Comparison of ENCODE assay signal across 22 cellular contexts in the genomic region with DNA sequence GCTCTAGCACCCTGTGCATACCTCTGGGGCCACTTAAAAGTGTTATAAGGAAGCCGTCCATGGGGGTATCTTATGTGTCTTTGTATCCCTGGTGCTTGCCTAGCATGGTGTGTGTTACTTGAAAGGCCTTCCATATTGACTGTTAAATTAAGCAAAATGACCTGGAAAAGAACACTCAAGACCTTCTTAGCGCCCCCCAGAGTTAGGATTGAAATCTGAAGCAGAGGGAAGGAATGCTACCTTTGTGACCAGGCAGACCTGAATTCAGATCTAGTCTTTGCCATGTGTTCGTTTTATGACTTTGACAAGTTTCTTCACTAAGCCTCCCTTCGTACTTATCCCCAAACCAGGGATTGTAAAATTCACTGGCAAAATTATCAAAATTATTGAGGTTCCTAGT. TPM values are rescaled to one million over a fixed set of nuclear protein-coding genes. Genes with fewer than 3 reads are reported as not detected.
"Had no signal": no experiment of that assay in that cellular context is flagged by ENCODE, and none has a peak within 500 bp of the region (broad histone marks: within the 10 kb centered on the region; RNA-seq: fewer than 3 reads in every experiment).

No MANE protein-coding gene starts in this region.

- H3K27ac Mint-ChIP-seq: activated CD4-positive, alpha-beta memory T cell treated with anti-CD3 and anti-CD28 coated beads, Interleukin-2, amount 10 ng/mL, durations not matched to agents 7 days and 5 days; activated naive CD8-positive, alpha-beta T cell treated with anti-CD3 and anti-CD28 coated beads, Interleukin-2, amount 10 ng/mL, durations not matched to agents 7 days and 5 days; activated T-helper 17 cell treated with anti-CD3 and anti-CD28 coated beads, Interleukin-2, amount 50 U/mL, for 72 hours; dendritic cell treated with granulocyte-macrophage colony-stimulating factor and Interleukin-4, amounts not matched to agents 40 ng/mL and 50 ng/mL, for 4 days; nephron progenitor cell; progenitor cell of endocrine pancreas had no signal

- H3K36me3 Mint-ChIP-seq: activated naive CD8-positive, alpha-beta T cell treated with anti-CD3 and anti-CD28 coated beads, Interleukin-2, amount 10 ng/mL, durations not matched to agents 7 days and 5 days had no signal

- H3K27me3 ChIP-seq: cardiac muscle cell, left lung, transverse colon had no signal

- H3K4me3 Mint-ChIP-seq: activated CD4-positive, alpha-beta memory T cell treated with anti-CD3 and anti-CD28 coated beads, Interleukin-2, amount 10 ng/mL, durations not matched to agents 7 days and 5 days; activated naive CD8-positive, alpha-beta T cell treated with anti-CD3 and anti-CD28 coated beads, Interleukin-2, amount 10 ng/mL, durations not matched to agents 7 days and 5 days; activated T-helper 17 cell treated with anti-CD3 and anti-CD28 coated beads, Interleukin-2, amount 50 U/mL, for 72 hours; dendritic cell treated with granulocyte-macrophage colony-stimulating factor and Interleukin-4, amounts not matched to agents 40 ng/mL and 50 ng/mL, for 4 days; nephron progenitor cell had no signal

- H3K4me3 ChIP-seq: cardiac muscle cell, left lung, transverse colon had no signal

- H3K27me3 Mint-ChIP-seq: activated CD4-positive, alpha-beta memory T cell treated with anti-CD3 and anti-CD28 coated beads, Interleukin-2, amount 10 ng/mL, durations not matched to agents 7 days and 5 days; activated T-helper 17 cell treated with anti-CD3 and anti-CD28 coated beads, Interleukin-2, amount 50 U/mL, for 72 hours; dendritic cell treated with granulocyte-macrophage colony-stimulating factor and Interleukin-4, amounts not matched to agents 40 ng/mL and 50 ng/mL, for 4 days; progenitor cell of endocrine pancreas had no signal

- ATAC-seq: activated T-helper 17 cell treated with anti-CD3 and anti-CD28 coated beads, Interleukin-2, amount 50 U/mL, for 72 hours; left lung had no signal

- H3K9me3 ChIP-seq: left lung, transverse colon had no signal

- H3K27ac ChIP-seq: cardiac muscle cell, left lung, transverse colon had no signal

- H3K9me3 Mint-ChIP-seq: activated CD4-positive, alpha-beta memory T cell treated with anti-CD3 and anti-CD28 coated beads, Interleukin-2, amount 10 ng/mL, durations not matched to agents 7 days and 5 days; activated naive CD8-positive, alpha-beta T cell treated with anti-CD3 and anti-CD28 coated beads, Interleukin-2, amount 10 ng/mL, durations not matched to agents 7 days and 5 days; activated T-helper 17 cell treated with anti-CD3 and anti-CD28 coated beads, Interleukin-2, amount 50 U/mL, for 72 hours; dendritic cell treated with granulocyte-macrophage colony-stimulating factor and Interleukin-4, amounts not matched to agents 40 ng/mL and 50 ng/mL, for 4 days; nephron progenitor cell had no signal

- H3K36me3 ChIP-seq: cardiac muscle cell, transverse colon had no signal

- H3K4me1 ChIP-seq: left lung had no signal

- DNase-seq: activated CD4-positive, alpha-beta memory T cell treated with anti-CD3 and anti-CD28 coated beads, Interleukin-2, amount 10 ng/mL, durations not matched to agents 7 days and 5 days; activated CD4-positive, alpha-beta T cell treated with anti-CD3 and anti-CD28 coated beads for 48 hours; activated CD4-positive, CD25-positive, alpha-beta regulatory T cell; activated naive CD4-positive, alpha-beta T cell treated with Interleukin-2 at 50 U/mL for 16 hours; activated naive CD8-positive, alpha-beta T cell treated with anti-CD3 and anti-CD28 coated beads, Interleukin-2, amount 10 ng/mL, durations not matched to agents 7 days and 5 days; activated T-cell treated with anti-CD3 and anti-CD28 coated beads, Interleukin-2, amount 50 U/mL, for 1 hour; amygdala; effector memory CD4-positive, alpha-beta T cell; foreskin melanocyte; glutamatergic neuron; hippocampal formation; left lung; nephron progenitor cell; stimulated activated CD4-positive, alpha-beta T cell treated with anti-CD3 and anti-CD28 coated beads, Interleukin-1b, Interleukin-23, amount 100 ng/mL, for 48 hours; stimulated activated naive CD4-positive, alpha-beta T cell treated with Interleukin-2 at 50 U/mL for 16 hours; T-helper 9 cell; transverse colon had no signal

- H3K4me1 Mint-ChIP-seq: activated CD4-positive, alpha-beta memory T cell treated with anti-CD3 and anti-CD28 coated beads, Interleukin-2, amount 10 ng/mL, durations not matched to agents 7 days and 5 days; activated naive CD8-positive, alpha-beta T cell treated with anti-CD3 and anti-CD28 coated beads, Interleukin-2, amount 10 ng/mL, durations not matched to agents 7 days and 5 days; activated T-helper 17 cell treated with anti-CD3 and anti-CD28 coated beads, Interleukin-2, amount 50 U/mL, for 72 hours; nephron progenitor cell had no signal

RNA-seq across cellular contexts. Expression of a gene that starts 59.9 kb away (rescaled TPM):
- total RNA-seq: lung microvascular endothelial cell had no signal
